10 cellular contexts compared by ENCODE assay signal in genomic region chr3:20043825-20044224, GRCh38. TPM values are rescaled to one million over a fixed set of nuclear protein-coding genes. Genes with fewer than 3 reads are reported as not detected.
DNase-seq lines count a peak whose midpoint lies in the region; ATAC-seq and TF ChIP-seq lines count a peak whose summit lies in the region.
"Had no signal": no experiment of that assay in that cellular context is flagged by ENCODE, and none has a peak within 500 bp of the region (broad histone marks: within the 10 kb centered on the region; RNA-seq: fewer than 3 reads in every experiment).

No MANE protein-coding gene starts in this region.

- no TSS peak for BruUV-seq in Calu3 (replicated peaks; lab: Mats Ljungman, UMichigan)

- WGBS in sigmoid colon, 2 donors, result 32 to 43% methylated on average over 4 of the region's 4 CpGs

- H3K27ac ChIP-seq in RWPE1 (peak overlapping the region; percentile 68), sigmoid colon (peak overlapping the region; percentile 62 to 99 (median 96))

- intact Hi-C loops in Calu3 (cut with micrococcal nuclease; ENCODE audit: unreplicated experiment), result loop anchor here (5.0 kb wide), 2 partner anchors 133 to 157 kb away; no protein-coding TSS in a partner anchor
- intact Hi-C loops in sigmoid colon (cut with DNase I), result loop anchor here (5.0 kb wide), 1 partner anchor 157 kb away; no protein-coding TSS in a partner anchor
- intact Hi-C loops in mucosa of descending colon (cut with DNase I, micrococcal nuclease), result loop anchor here in 1 of 2 donors (10.0 kb wide), 1 partner anchor 99 kb away; the partner anchor contains the start of gene RAB5A
- intact Hi-C loops in posterior vena cava (cut with DNase I), result no loop called here

- no peaks in the 10 kb centered on the region for H3K9me3 Mint-ChIP-seq in Calu3 (ENCODE audit: low read depth, unreplicated experiment)

- H3K27me3 Mint-ChIP-seq in Calu3 (ENCODE audit: unreplicated experiment), result no peaks in the 10 kb centered on the region

- H3K4me1 Mint-ChIP-seq in Calu3 (ENCODE audit: low read depth, unreplicated experiment), result peaks cover 31% of the 10 kb centered on the region

- DNase-seq in Calu3, result no peak
- no peak for DNase-seq in RWPE1 (ENCODE audit: low spot score)
- DNase-seq in sigmoid colon, result no peak
- DNase-seq in mucosa of descending colon, result no peak
- no peak for DNase-seq in posterior vena cava (ENCODE audit: low spot score)
- DNase-seq in Ammon's horn (ENCODE audit: low spot score), result no peak
- DNase-seq: T1000 had no signal

- H3K4me3 ChIP-seq in sigmoid colon (peak overlapping the region in 3 of 4 donors; percentile 1 to 28 (median 26)), mucosa of descending colon (no peak overlapping the region)

- H3K9me3 ChIP-seq in sigmoid colon (no peaks in the 10 kb centered on the region), mucosa of descending colon (no peaks in the 10 kb centered on the region)

- no peak overlapping the region for H3K27ac Mint-ChIP-seq in Calu3 (ENCODE audit: unreplicated experiment)

- ATAC-seq in esophagus mucosa (peak; percentile 34), HG03045 (IDR thresholded peaks at IDR 0.05; ENCODE audit: unreplicated experiment) (no peak), mucosa of descending colon (no peak)

- POLR2A ChIA-PET in RWPE1 (lab: Yijun Ruan, JAX; ENCODE audit: low non-redundant PET), result no interaction called here

- H3K4me1 ChIP-seq in sigmoid colon, result peaks cover 0 to 60% (median 56%) of the 10 kb centered on the region in 4 donors
- H3K4me1 ChIP-seq in mucosa of descending colon (ENCODE audit: low read depth), result peaks cover 33% of the 10 kb centered on the region

- H3K36me3 ChIP-seq in sigmoid colon (no peaks in the 10 kb centered on the region), mucosa of descending colon (ENCODE audit: low read depth) (no peaks in the 10 kb centered on the region)

- TF ChIP-seq CTCF in Calu3 (IDR thresholded peaks at IDR 0.05; ENCODE audit: unreplicated experiment), result no peak
- no peak for TF ChIP-seq CTCF in RWPE1 (conservative IDR thresholded peaks at IDR 0.05; ENCODE audit: low read depth)
- TF ChIP-seq CTCF in sigmoid colon (IDR thresholded peaks at IDR 0.05), result no peak
- no peak for TF ChIP-seq CTCF in mucosa of descending colon (IDR thresholded peaks at IDR 0.05)

- TF ChIP-seq EP300 in sigmoid colon (IDR thresholded peaks at IDR 0.05), result no peak

- H3K4me3 Mint-ChIP-seq in Calu3 (ENCODE audit: low read depth, unreplicated experiment), result peak overlapping the region; percentile 18

- H3K27me3 ChIP-seq in sigmoid colon, result no peaks in the 10 kb centered on the region

- H3K36me3 Mint-ChIP-seq in Calu3 (ENCODE audit: insufficient read depth, unreplicated experiment), result peaks cover 25% of the 10 kb centered on the region

- CTCF ChIA-PET in Calu3 (lab: Charles Lee) (interaction anchor here (0.6 kb wide), 1 partner anchor 23 kb away, joined by 3 read pairs; no protein-coding TSS in a partner anchor), RWPE1 (lab: Yijun Ruan, JAX) (no interaction called here)

- no peak for TF ChIP-seq POLR2A in sigmoid colon (IDR thresholded peaks at IDR 0.05)

RNA-seq across cellular contexts. Expression of gene KAT2B, which starts 3.6 kb away (rescaled TPM):
- total RNA-seq in Calu3 (2022), result 12.0 and 13.8 TPM in 2 replicates
- total RNA-seq in esophagus mucosa, result 30.7 TPM
- 10 to 100 TPM; 27.2 to 49.2 (median 42.1) TPM for total RNA-seq in sigmoid colon
- polyA plus RNA-seq in sigmoid colon, result 10 to 100 TPM; 10.8 to 18.7 (median 14.4) TPM
- 10 to 100 TPM; 27.2 to 49.1 (median 27.5) TPM for total RNA-seq in mucosa of descending colon
- total RNA-seq in posterior vena cava, result 10 to 100 TPM; 31.7 to 37.1 TPM

RNA-seq across cellular contexts. Expression of gene PP2D1, which starts 31.8 kb away (rescaled TPM):
- total RNA-seq in Calu3 (2022), result not detected in 2 replicates
- total RNA-seq in esophagus mucosa, result not detected
- not detected for total RNA-seq in sigmoid colon
- polyA plus RNA-seq in sigmoid colon, result not detected
- total RNA-seq in mucosa of descending colon, result not detected
- not detected for total RNA-seq in posterior vena cava
- total RNA-seq: left colon had no signal

Comparison
In these comparisons a context has a peak if more than half of its experiments do, and no peak if none do; other contexts are left out.
1. intact Hi-C loops: an anchor here in Calu3 (5.0 kb wide) and sigmoid colon (5.0 kb wide); none called in posterior vena cava.